In the genomic region with DNA sequence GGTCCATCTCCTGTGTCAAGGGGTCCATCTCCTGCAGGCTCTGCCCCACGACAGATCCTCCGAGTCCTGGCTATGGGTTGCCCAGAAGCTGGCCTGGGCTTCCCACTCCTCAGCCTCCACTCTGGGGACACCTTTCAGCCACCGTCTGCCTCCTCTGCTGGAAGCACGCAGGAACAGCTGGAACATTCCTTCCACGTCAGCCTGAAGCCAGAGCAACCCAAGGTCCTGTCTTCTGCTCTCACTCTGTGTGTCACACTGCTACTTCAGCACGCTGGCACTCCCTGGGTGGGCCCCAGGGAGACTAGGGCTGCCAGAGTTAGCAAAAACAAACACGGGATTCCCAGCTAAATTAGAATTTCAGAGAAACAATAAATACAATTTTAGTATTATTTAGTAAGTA, we compare ENCODE assay signal across 26 cellular contexts.
"Had no signal": no experiment of that assay in that cellular context is flagged by ENCODE, and none has a peak within 500 bp of the region (broad histone marks: within the 10 kb centered on the region; RNA-seq: fewer than 3 reads in every experiment).

No MANE protein-coding gene starts in this region.

- H3K4me1 ChIP-seq: left lung, pancreas, prostate gland, spleen, suprapubic skin, tibial artery, upper lobe of right lung had no signal

- H3K4me3 ChIP-seq: left lung, lung, mucosa of descending colon, pancreas, prostate gland, spleen, suprapubic skin, thoracic aorta, tibial artery, upper lobe of right lung had no signal

- H3K27me3 ChIP-seq: left lung, pancreas, spleen, suprapubic skin, tibial artery, upper lobe of right lung had no signal

- ATAC-seq: left colon; left lung; mucosa of descending colon; naive thymus-derived CD4-positive, alpha-beta T cell; natural killer cell treated with Interleukin-12 subunit alpha and Interleukin-12 subunit beta and Interleukin-15 and Interleukin-18, amount 100 ng/mL, for 72 hours; pancreas; right cardiac atrium; sciatic nerve; stimulated activated effector memory CD8-positive, alpha-beta T cell treated with anti-CD3 and anti-CD28 coated beads, Interleukin-12 subunit alpha, Interleukin-12 subunit beta, amount 100 ng/mL, for 72 hours; upper lobe of right lung had no signal

- H3K36me3 ChIP-seq: left lung, pancreas, prostate gland, spleen, suprapubic skin, thoracic aorta, tibial artery, upper lobe of right lung had no signal

- H3K9me3 ChIP-seq: left lung, mucosa of descending colon, pancreas, prostate gland, spleen, suprapubic skin, thoracic aorta, tibial artery, upper lobe of right lung had no signal

- H3K27ac ChIP-seq: left lung, pancreas, prostate gland, spleen, suprapubic skin, thoracic aorta, tibial artery, upper lobe of right lung had no signal

- DNase-seq: hypothalamus; immature natural killer cell; kidney; left colon; left lung; midbrain; mucosa of descending colon; naive thymus-derived CD4-positive, alpha-beta T cell; nucleus accumbens; pancreas; retina; right cardiac atrium; small intestine; spleen; stimulated activated CD4-positive, alpha-beta T cell treated with anti-CD3 and anti-CD28 coated beads, Interleukin-4, amount 100 ng/mL, for 24 hours; stimulated activated naive CD4-positive, alpha-beta T cell; tibial artery; trophoblast cell; upper lobe of right lung had no signal
